Comparison of ENCODE assay signal across 10 cellular contexts in the genomic region with DNA sequence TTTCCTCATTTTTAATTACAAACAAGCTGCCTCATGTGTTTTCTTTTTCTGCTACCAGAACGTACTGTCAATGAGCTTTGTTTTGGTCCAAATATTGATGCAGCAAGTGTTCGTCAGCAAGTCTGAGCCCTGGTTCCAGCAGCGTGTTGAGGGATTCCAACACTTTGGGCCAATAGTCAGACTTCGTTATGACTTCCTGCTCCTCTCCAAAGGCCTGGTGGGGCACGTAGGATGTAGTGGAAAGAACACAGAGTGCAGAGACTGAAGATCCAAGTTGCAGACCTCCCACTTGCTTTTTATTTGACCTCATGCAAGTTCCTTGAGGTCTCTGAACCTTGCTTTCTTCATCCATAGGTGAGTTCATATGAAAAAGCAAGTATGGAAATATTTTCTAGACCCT.
"Had no signal": no experiment of that assay in that cellular context is flagged by ENCODE, and none has a peak within 500 bp of the region (broad histone marks: within the 10 kb centered on the region; RNA-seq: fewer than 3 reads in every experiment).

No MANE protein-coding gene starts in this region.

- FAIRE-seq: H1, H54, HepG2 had no signal

- ATAC-seq: GM23338, HepG2 had no signal

- DNase-seq: H9, HCEC 1CT, KBM-7 had no signal

- H3K4me1 Mint-ChIP-seq: GM23338, H9, IgD-negative memory B cell had no signal

- H2AFZ ChIP-seq: GM23338 had no signal

- H3K4me3 Mint-ChIP-seq: GM23338, H9, IgD-negative memory B cell had no signal

- H3K4me3 ChIP-seq: GM23338 had no signal

- H3K4me2 ChIP-seq: GM23338, KMS-11 had no signal

- H3K9ac ChIP-seq: KMS-11 had no signal

- H3K27ac ChIP-seq: HL-60, KMS-11 had no signal

- H3K36me3 Mint-ChIP-seq: IgD-negative memory B cell had no signal

- H3K27ac Mint-ChIP-seq: GM23338, IgD-negative memory B cell had no signal

- H3K9me3 Mint-ChIP-seq: GM23338, H9, IgD-negative memory B cell had no signal
